In the genomic region with DNA sequence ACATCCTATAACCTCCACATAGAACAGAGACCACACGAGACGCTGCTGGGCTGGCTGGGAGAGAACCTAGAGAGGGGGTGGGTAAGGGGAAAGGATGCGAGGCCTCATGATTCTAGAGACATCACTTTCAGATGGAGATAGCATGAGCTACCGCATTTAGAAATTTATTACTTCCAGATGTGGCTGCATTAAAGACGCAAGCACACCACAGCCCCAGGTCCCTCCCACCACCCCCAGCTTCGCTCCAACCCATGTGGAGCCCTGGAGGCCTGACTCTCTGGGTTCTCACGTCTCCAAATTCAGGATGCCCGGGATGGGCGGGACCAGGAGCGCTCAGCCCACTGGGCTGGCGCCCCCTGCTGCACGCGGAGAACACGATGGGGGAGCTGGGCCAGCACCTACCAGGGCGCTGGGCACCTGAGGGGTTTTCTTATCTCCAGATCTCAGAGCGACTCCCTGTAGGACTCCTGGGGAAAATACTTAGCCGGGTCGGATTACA, we compare ENCODE assay signal across 1 cellular context.
TF ChIP-seq lines count a peak whose summit lies in the region.

No MANE protein-coding gene starts in this region.

TF ChIP-seq in GM12878, 131 proteins besides CTCF, POLR2A, EP300 and RAD21:
- TF ChIP-seq, protein P1, sequence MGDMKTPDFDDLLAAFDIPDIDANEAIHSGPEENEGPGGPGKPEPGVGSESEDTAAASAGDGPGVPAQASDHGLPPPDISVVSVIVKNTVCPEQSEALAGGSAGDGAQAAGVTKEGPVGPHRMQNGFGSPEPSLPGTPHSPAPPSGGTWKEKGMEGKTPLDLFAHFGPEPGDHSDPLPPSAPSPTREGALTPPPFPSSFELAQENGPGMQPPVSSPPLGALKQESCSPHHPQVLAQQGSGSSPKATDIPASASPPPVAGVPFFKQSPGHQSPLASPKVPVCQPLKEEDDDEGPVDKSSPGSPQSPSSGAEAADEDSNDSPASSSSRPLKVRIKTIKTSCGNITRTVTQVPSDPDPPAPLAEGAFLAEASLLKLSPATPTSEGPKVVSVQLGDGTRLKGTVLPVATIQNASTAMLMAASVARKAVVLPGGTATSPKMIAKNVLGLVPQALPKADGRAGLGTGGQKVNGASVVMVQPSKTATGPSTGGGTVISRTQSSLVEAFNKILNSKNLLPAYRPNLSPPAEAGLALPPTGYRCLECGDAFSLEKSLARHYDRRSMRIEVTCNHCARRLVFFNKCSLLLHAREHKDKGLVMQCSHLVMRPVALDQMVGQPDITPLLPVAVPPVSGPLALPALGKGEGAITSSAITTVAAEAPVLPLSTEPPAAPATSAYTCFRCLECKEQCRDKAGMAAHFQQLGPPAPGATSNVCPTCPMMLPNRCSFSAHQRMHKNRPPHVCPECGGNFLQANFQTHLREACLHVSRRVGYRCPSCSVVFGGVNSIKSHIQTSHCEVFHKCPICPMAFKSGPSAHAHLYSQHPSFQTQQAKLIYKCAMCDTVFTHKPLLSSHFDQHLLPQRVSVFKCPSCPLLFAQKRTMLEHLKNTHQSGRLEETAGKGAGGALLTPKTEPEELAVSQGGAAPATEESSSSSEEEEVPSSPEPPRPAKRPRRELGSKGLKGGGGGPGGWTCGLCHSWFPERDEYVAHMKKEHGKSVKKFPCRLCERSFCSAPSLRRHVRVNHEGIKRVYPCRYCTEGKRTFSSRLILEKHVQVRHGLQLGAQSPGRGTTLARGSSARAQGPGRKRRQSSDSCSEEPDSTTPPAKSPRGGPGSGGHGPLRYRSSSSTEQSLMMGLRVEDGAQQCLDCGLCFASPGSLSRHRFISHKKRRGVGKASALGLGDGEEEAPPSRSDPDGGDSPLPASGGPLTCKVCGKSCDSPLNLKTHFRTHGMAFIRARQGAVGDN (IDR thresholded peaks at IDR 0.05) = no peak
- no peak for TF ChIP-seq CEBPB (IDR thresholded peaks at IDR 0.05; ENCODE audit: borderline replicate concordance in 1 of 2, low read depth in 2 of 2, low read length in 2 of 2)
- TF ChIP-seq, protein P2, sequence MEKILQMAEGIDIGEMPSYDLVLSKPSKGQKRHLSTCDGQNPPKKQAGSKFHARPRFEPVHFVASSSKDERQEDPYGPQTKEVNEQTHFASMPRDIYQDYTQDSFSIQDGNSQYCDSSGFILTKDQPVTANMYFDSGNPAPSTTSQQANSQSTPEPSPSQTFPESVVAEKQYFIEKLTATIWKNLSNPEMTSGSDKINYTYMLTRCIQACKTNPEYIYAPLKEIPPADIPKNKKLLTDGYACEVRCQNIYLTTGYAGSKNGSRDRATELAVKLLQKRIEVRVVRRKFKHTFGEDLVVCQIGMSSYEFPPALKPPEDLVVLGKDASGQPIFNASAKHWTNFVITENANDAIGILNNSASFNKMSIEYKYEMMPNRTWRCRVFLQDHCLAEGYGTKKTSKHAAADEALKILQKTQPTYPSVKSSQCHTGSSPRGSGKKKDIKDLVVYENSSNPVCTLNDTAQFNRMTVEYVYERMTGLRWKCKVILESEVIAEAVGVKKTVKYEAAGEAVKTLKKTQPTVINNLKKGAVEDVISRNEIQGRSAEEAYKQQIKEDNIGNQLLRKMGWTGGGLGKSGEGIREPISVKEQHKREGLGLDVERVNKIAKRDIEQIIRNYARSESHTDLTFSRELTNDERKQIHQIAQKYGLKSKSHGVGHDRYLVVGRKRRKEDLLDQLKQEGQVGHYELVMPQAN (conservative IDR thresholded peaks at IDR 0.05) = no peak
- 0 out of 2 replicates have a peak, but pooled peaks have one; percentile 26 for TF ChIP-seq POLR2AphosphoS5 (IDR thresholded peaks at IDR 0.05; ENCODE audit: low read length)
- TF ChIP-seq TCF3 (IDR thresholded peaks at IDR 0.05; ENCODE audit: borderline replicate concordance, insufficient read depth, low read depth, low read length) = no peak
- TF ChIP-seq, protein P3, sequence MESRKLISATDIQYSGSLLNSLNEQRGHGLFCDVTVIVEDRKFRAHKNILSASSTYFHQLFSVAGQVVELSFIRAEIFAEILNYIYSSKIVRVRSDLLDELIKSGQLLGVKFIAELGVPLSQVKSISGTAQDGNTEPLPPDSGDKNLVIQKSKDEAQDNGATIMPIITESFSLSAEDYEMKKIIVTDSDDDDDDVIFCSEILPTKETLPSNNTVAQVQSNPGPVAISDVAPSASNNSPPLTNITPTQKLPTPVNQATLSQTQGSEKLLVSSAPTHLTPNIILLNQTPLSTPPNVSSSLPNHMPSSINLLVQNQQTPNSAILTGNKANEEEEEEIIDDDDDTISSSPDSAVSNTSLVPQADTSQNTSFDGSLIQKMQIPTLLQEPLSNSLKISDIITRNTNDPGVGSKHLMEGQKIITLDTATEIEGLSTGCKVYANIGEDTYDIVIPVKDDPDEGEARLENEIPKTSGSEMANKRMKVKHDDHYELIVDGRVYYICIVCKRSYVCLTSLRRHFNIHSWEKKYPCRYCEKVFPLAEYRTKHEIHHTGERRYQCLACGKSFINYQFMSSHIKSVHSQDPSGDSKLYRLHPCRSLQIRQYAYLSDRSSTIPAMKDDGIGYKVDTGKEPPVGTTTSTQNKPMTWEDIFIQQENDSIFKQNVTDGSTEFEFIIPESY (IDR thresholded peaks at IDR 0.05) = peak; percentile 98
